24 cellular contexts compared by ENCODE assay signal in the genomic region with DNA sequence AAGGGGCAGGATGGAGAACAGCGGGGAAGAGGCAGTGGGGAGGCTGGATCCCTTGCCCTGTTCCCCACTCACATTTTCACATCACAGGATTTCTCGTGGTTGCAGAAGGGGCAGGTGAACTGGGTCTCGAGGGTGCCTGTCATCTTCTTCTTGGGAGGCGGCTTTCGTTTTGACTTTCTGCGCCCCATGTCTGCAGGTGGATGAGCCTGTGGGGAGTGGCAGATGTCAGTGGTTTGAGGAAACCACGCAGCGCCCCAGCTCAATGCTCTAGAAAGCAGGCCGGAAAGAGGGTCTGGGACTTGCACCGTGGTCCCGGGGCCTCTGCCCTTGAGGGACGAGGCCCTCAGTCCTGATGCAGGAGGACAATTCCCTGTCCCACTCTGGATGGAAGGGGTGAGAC. TPM values are rescaled to one million over a fixed set of nuclear protein-coding genes. Genes with fewer than 3 reads are reported as not detected.
DNase-seq lines count a peak whose midpoint lies in the region; ATAC-seq and TF ChIP-seq lines count a peak whose summit lies in the region.
"Had no signal": no experiment of that assay in that cellular context is flagged by ENCODE, and none has a peak within 500 bp of the region (broad histone marks: within the 10 kb centered on the region; RNA-seq: fewer than 3 reads in every experiment).

No MANE protein-coding gene starts in this region.

- H3K4me3 ChIP-seq in transverse colon, result no peak overlapping the region
- no peak overlapping the region for H3K4me3 ChIP-seq in right lobe of liver
- no peak overlapping the region for H3K4me3 ChIP-seq in left ventricle myocardium inferior
- H3K4me3 ChIP-seq: GM23248, psoas muscle, smooth muscle cell, suprapubic skin had no signal

- peaks cover 17% of the 10 kb centered on the region; the same call in 1 of the 2 replicates for H3K79me2 ChIP-seq in H9 (ENCODE audit: insufficient read depth, low read length)

- H3K23me2 ChIP-seq in H9 (ENCODE audit: insufficient read length, low read depth, low read length, poor library complexity, severe bottlenecking), result peaks cover 5% of the 10 kb centered on the region

- H3K14ac ChIP-seq in H9 (ENCODE audit: insufficient read depth, low read length), result no peak overlapping the region

- H3K79me1 ChIP-seq in H9 (ENCODE audit: insufficient read depth, low read depth, low read length, poor library complexity, severe bottlenecking), result peaks cover 2% of the 10 kb centered on the region

- no peak overlapping the region for H3K4me2 ChIP-seq in H9 (ENCODE audit: insufficient read depth, insufficient read length, low read length)
- H3K4me2 ChIP-seq: smooth muscle cell had no signal

- no peak overlapping the region for H3K4ac ChIP-seq in H9 (ENCODE audit: low read depth, low read length)

- H3K9me3 ChIP-seq in H9 (ENCODE audit: control insufficient read depth, low read depth, low read length) (no peaks in the 10 kb centered on the region), transverse colon (no peaks in the 10 kb centered on the region), right lobe of liver (no peaks in the 10 kb centered on the region), left ventricle myocardium inferior (replicated peaks) (no peaks in the 10 kb centered on the region)
- H3K9me3 ChIP-seq: psoas muscle, suprapubic skin had no signal

- no peak overlapping the region for H2AK5ac ChIP-seq in H9 (ENCODE audit: insufficient read length, low read length)

- H3K4me3 Mint-ChIP-seq in activated naive CD4-positive, alpha-beta T cell treated with anti-CD3 and anti-CD28 coated beads, Interleukin-2, amount 10 ng/mL, durations not matched to agents 7 days and 5 days, result no peak overlapping the region
- H3K4me3 Mint-ChIP-seq in H9, result no peak overlapping the region
- peak overlapping the region; percentile 28 for H3K4me3 Mint-ChIP-seq in activated T-helper 17 cell treated with anti-CD3 and anti-CD28 coated beads, Interleukin-2, amount 50 U/mL, for 72 hours
- H3K4me3 Mint-ChIP-seq: activated T-cell treated with anti-CD3 and anti-CD28 coated beads, Interleukin-2, amount 50 U/mL, for 72 hours; mesothelial cell of epicardium had no signal

- H3K18ac ChIP-seq in H9 (ENCODE audit: insufficient read length, low read depth, low read length), result no peak overlapping the region

- H3K27me3 ChIP-seq in H9 (ENCODE audit: insufficient read depth, low read length), result no peaks in the 10 kb centered on the region
- H3K27me3 ChIP-seq in transverse colon, result no peaks in the 10 kb centered on the region
- no peaks in the 10 kb centered on the region for H3K27me3 ChIP-seq in right lobe of liver
- no peaks in the 10 kb centered on the region for H3K27me3 ChIP-seq in left ventricle myocardium inferior (ENCODE audit: low read depth)
- H3K27me3 ChIP-seq: suprapubic skin had no signal

- peaks cover 37% of the 10 kb centered on the region for H3K4me1 Mint-ChIP-seq in activated naive CD4-positive, alpha-beta T cell treated with anti-CD3 and anti-CD28 coated beads, Interleukin-2, amount 10 ng/mL, durations not matched to agents 7 days and 5 days
- peaks cover 4 to 8% of the 10 kb centered on the region in 2 experiments for H3K4me1 Mint-ChIP-seq in H9
- peaks cover 26% of the 10 kb centered on the region for H3K4me1 Mint-ChIP-seq in activated T-helper 17 cell treated with anti-CD3 and anti-CD28 coated beads, Interleukin-2, amount 50 U/mL, for 72 hours

- H2BK5ac ChIP-seq in H9 (ENCODE audit: insufficient read length, low read length), result no peak overlapping the region

- WGBS in H9 (ENCODE audit: extremely low coverage, insufficient read length, low lambda C conversion rate), result no CpG with 5 or more reads among the region's 12 CpGs
- WGBS in transverse colon (ENCODE audit: low coverage in 1 of 2), 2 donors, result 80% methylated on average over 12 of the region's 12 CpGs; no CpG with 5 or more reads in 1 of the 2 donors
- 68% methylated on average over 3 of the region's 12 CpGs for WGBS in right lobe of liver (ENCODE audit: insufficient coverage, low coverage, low lambda C conversion rate, missing lambda C conversion rate)

- H2BK12ac ChIP-seq in H9 (ENCODE audit: insufficient read length, low read depth, low read length), result no peak overlapping the region

- peaks cover 22% of the 10 kb centered on the region for H3K36me3 Mint-ChIP-seq in activated naive CD4-positive, alpha-beta T cell treated with anti-CD3 and anti-CD28 coated beads, Interleukin-2, amount 10 ng/mL, durations not matched to agents 7 days and 5 days
- H3K36me3 Mint-ChIP-seq in activated naive CD4-positive, alpha-beta T cell treated with anti-CD3 and anti-CD28 coated beads, Interleukin-2, amount 50 U/mL, for 72 hours, result peaks cover 12 to 17% of the 10 kb centered on the region in 2 donors
- peaks cover 15 to 35% (median 29%) of the 10 kb centered on the region in 3 experiments; a peak in 6 of 7 replicates for H3K36me3 Mint-ChIP-seq in H9 (ENCODE audit: insufficient read depth in 1 of 3, low read depth in 3 of 3)
- H3K36me3 Mint-ChIP-seq in activated T-helper 17 cell treated with anti-CD3 and anti-CD28 coated beads, Interleukin-2, amount 50 U/mL, for 72 hours (ENCODE audit: low read depth), result peaks cover 46% of the 10 kb centered on the region

- H2BK120ac ChIP-seq in H9 (ENCODE audit: low read depth, low read length, poor library complexity, severe bottlenecking), result no peak overlapping the region

- no peaks in the 10 kb centered on the region for H3K27me3 Mint-ChIP-seq in activated naive CD4-positive, alpha-beta T cell treated with anti-CD3 and anti-CD28 coated beads, Interleukin-2, amount 10 ng/mL, durations not matched to agents 7 days and 5 days
- no peaks in the 10 kb centered on the region; the same call in 1 of the 2 replicates for H3K27me3 Mint-ChIP-seq in H9 (ENCODE audit: low read depth)
- H3K27me3 Mint-ChIP-seq in activated T-helper 17 cell treated with anti-CD3 and anti-CD28 coated beads, Interleukin-2, amount 50 U/mL, for 72 hours, result no peaks in the 10 kb centered on the region

- H4K8ac ChIP-seq in H9 (replicated peaks; ENCODE audit: insufficient read length, low read depth, low read length), result no peak overlapping the region

- peak; percentile 30 for DNase-seq in activated naive CD4-positive, alpha-beta T cell treated with anti-CD3 and anti-CD28 coated beads, Interleukin-2, amount 10 ng/mL, durations not matched to agents 7 days and 5 days
- no peak for DNase-seq in activated naive CD4-positive, alpha-beta T cell treated with anti-CD3 and anti-CD28 coated beads, Interleukin-2, amount 50 U/mL, for 72 hours (ENCODE audit: low spot score in 2 of 2)
- no peak for DNase-seq in H9
- peak; percentile 36 for DNase-seq in transverse colon
- DNase-seq in right lobe of liver, result no peak
- DNase-seq in left ventricle myocardium inferior, result no peak
- no peak for DNase-seq in putamen (ENCODE audit: low spot score)
- DNase-seq: activated CD4-positive, alpha-beta T cell treated with anti-CD3 and anti-CD28 coated beads, Interleukin-2, amount 50 U/mL, for 4 hours; amniotic stem cell; caudate nucleus; DMS79 treated with DMSO at 0.1 percent for 48 hours; erythroblast; GM23248; NCI-H1105; NCI-H2081; NCI-H510A treated with DMSO at 0.1 percent for 48 hours; psoas muscle; stimulated activated CD4-positive, alpha-beta T cell treated with anti-CD3 and anti-CD28 coated beads, Interleukin-4, amount 100 ng/mL, for 1 hour had no signal

- no peak overlapping the region for H4K91ac ChIP-seq in H9 (ENCODE audit: insufficient read length, low read depth, low read length)

- no peak overlapping the region for H3K56ac ChIP-seq in H9 (ENCODE audit: insufficient read length, low read depth, low read length)

- H2BK15ac ChIP-seq in H9 (ENCODE audit: low read depth, low read length), result no peak overlapping the region

- H3K9ac ChIP-seq in H9 (ENCODE audit: extremely low read depth, insufficient read length, low read length), result no peak overlapping the region
- H3K9ac ChIP-seq: GM23248 had no signal

- no peak overlapping the region for H3T11ph ChIP-seq in H9 (ENCODE audit: low read length)

- TF ChIP-seq CTCF in H9 (conservative IDR thresholded peaks at IDR 0.05), result no peak
- no peak for TF ChIP-seq CTCF in transverse colon (IDR thresholded peaks at IDR 0.05)
- no peak for TF ChIP-seq CTCF in right lobe of liver (IDR thresholded peaks at IDR 0.05)
- no peak for TF ChIP-seq CTCF in left ventricle myocardium inferior (IDR thresholded peaks at IDR 0.05; ENCODE audit: borderline replicate concordance)

- H3K9me3 Mint-ChIP-seq in activated naive CD4-positive, alpha-beta T cell treated with anti-CD3 and anti-CD28 coated beads, Interleukin-2, amount 10 ng/mL, durations not matched to agents 7 days and 5 days, result no peaks in the 10 kb centered on the region
- no peaks in the 10 kb centered on the region for H3K9me3 Mint-ChIP-seq in activated naive CD4-positive, alpha-beta T cell treated with anti-CD3 and anti-CD28 coated beads, Interleukin-2, amount 50 U/mL, for 72 hours
- H3K9me3 Mint-ChIP-seq in H9, result peaks cover 0 to under 1% of the 10 kb centered on the region in 2 experiments; a peak in 1 of 5 replicates
- H3K9me3 Mint-ChIP-seq in activated T-helper 17 cell treated with anti-CD3 and anti-CD28 coated beads, Interleukin-2, amount 50 U/mL, for 72 hours, result no peaks in the 10 kb centered on the region
- H3K9me3 Mint-ChIP-seq: activated T-cell treated with anti-CD3 and anti-CD28 coated beads, Interleukin-2, amount 50 U/mL, for 72 hours; mesothelial cell of epicardium; nephron had no signal

- H4K5ac ChIP-seq in H9 (ENCODE audit: insufficient read length, low read depth, low read length), result no peak overlapping the region

- H2AFZ ChIP-seq in H9 (ENCODE audit: low read length), result no peak overlapping the region
- H2AFZ ChIP-seq: GM23248 had no signal

- peak overlapping the region; percentile 79 for H3K27ac Mint-ChIP-seq in activated naive CD4-positive, alpha-beta T cell treated with anti-CD3 and anti-CD28 coated beads, Interleukin-2, amount 10 ng/mL, durations not matched to agents 7 days and 5 days
- H3K27ac Mint-ChIP-seq in activated naive CD4-positive, alpha-beta T cell treated with anti-CD3 and anti-CD28 coated beads, Interleukin-2, amount 50 U/mL, for 72 hours, result peak overlapping the region in 1 of 2 donors; percentile 66
- H3K27ac Mint-ChIP-seq in H9, result peak overlapping the region in 2 of 3 experiments; percentile 29 to 44; a peak in 2 of 7 replicates
- H3K27ac Mint-ChIP-seq in activated T-helper 17 cell treated with anti-CD3 and anti-CD28 coated beads, Interleukin-2, amount 50 U/mL, for 72 hours, result no peak overlapping the region
- H3K27ac Mint-ChIP-seq: activated T-cell treated with anti-CD3 and anti-CD28 coated beads, Interleukin-2, amount 50 U/mL, for 72 hours; mesothelial cell of epicardium; nephron had no signal

- H3K4me1 ChIP-seq in H9 (ENCODE audit: insufficient read depth, low read length) (no peaks in the 10 kb centered on the region), transverse colon (peaks cover 6 to 20% (median 14%) of the 10 kb centered on the region in 4 donors), right lobe of liver (peaks cover 0 to 8% (median 0%) of the 10 kb centered on the region in 4 donors), left ventricle myocardium inferior (peaks cover 40% of the 10 kb centered on the region)

- TF ChIP-seq POLR2A in transverse colon (IDR thresholded peaks at IDR 0.05) (no peak), right lobe of liver (IDR thresholded peaks at IDR 0.05) (no peak)

- H3K27ac ChIP-seq in H9 (ENCODE audit: insufficient read length, low read depth, low read length) (no peak overlapping the region), transverse colon (peak overlapping the region in 2 of 4 donors; percentile 3 to 88), right lobe of liver (no peak overlapping the region), left ventricle myocardium inferior (replicated peaks) (no peak overlapping the region)
- H3K27ac ChIP-seq: GM23248, psoas muscle, suprapubic skin had no signal

- no peak for TF ChIP-seq EP300 in transverse colon (IDR thresholded peaks at IDR 0.05; ENCODE audit: low read depth)

- intact Hi-C loops in transverse colon (cut with DNase I; ENCODE audit: low total_unique reads), result no loop called here
- intact Hi-C loops in right lobe of liver (cut with DNase I), result no loop called here
- intact Hi-C loops in left ventricle myocardium inferior (cut with micrococcal nuclease), result no loop called here

- H3K23ac ChIP-seq in H9 (ENCODE audit: insufficient read length, low read depth, low read length), result no peak overlapping the region

- no peak for ATAC-seq in activated naive CD4-positive, alpha-beta T cell treated with anti-CD3 and anti-CD28 coated beads, Interleukin-2, amount 50 U/mL, for 72 hours
- peak; percentile 13 for ATAC-seq in activated T-helper 17 cell treated with anti-CD3 and anti-CD28 coated beads, Interleukin-2, amount 50 U/mL, for 72 hours (replicated peaks)
- no peak for ATAC-seq in right lobe of liver
- ATAC-seq: psoas muscle had no signal

- no peak overlapping the region for H2BK20ac ChIP-seq in H9 (ENCODE audit: low read depth, low read length, poor library complexity, severe bottlenecking)

- H4K20me1 ChIP-seq in H9 (ENCODE audit: control insufficient read depth, insufficient read depth, insufficient read length), result no peaks in the 10 kb centered on the region

- in situ Hi-C loops in transverse colon (cut with MboI; ENCODE audit: low pct_ligation_motif_present in 1 of 4, low pct_unique_long_range_greater_than_20kb in 1 of 4, low sequenced_read_pairs in 3 of 4), result no loop called here

- CTCF ChIA-PET in activated naive CD4-positive, alpha-beta T cell treated with anti-CD3 and anti-CD28 coated beads, Interleukin-2, amount 10 ng/mL, durations not matched to agents 7 days and 5 days (lab: Charles Lee), result interaction anchor here (1.6 kb wide), 1 partner anchor 18 kb away, joined by 4 read pairs; no protein-coding TSS in a partner anchor

- H3K36me3 ChIP-seq in transverse colon, result peaks cover 0 to 6% (median 0%) of the 10 kb centered on the region in 4 donors
- peaks cover 0 to 9% (median 5%) of the 10 kb centered on the region in 4 donors for H3K36me3 ChIP-seq in right lobe of liver
- peaks cover 26% of the 10 kb centered on the region for H3K36me3 ChIP-seq in left ventricle myocardium inferior

RNA-seq across cellular contexts. Expression of a gene that starts 4.9 kb away (rescaled TPM):
- total RNA-seq in activated naive CD4-positive, alpha-beta T cell treated with anti-CD3 and anti-CD28 coated beads, Interleukin-2, amount 50 U/mL, for 72 hours, result 10 to 100 TPM; 43.1 to 64.1 TPM
- 84.9 and 88.6 TPM in 2 replicates for total RNA-seq in H9 (2021)
- total RNA-seq in activated T-helper 17 cell treated with anti-CD3 and anti-CD28 coated beads, Interleukin-2, amount 50 U/mL, for 72 hours, result 10 to 100 TPM; 48.0 to 66.5 TPM
- 10 to 100 TPM; 14.7 to 45.7 (median 37.2) TPM for total RNA-seq in transverse colon
- total RNA-seq in right lobe of liver, result 10 to 100 TPM; 21.9 to 33.5 (median 24.9) TPM
- 33.1 TPM for total RNA-seq in left ventricle myocardium inferior

RNA-seq across cellular contexts. Expression of a gene that starts 15.5 kb away (rescaled TPM):
- total RNA-seq in activated naive CD4-positive, alpha-beta T cell treated with anti-CD3 and anti-CD28 coated beads, Interleukin-2, amount 50 U/mL, for 72 hours, result not detected
- total RNA-seq in H9 (2021) (15.7 and 17.9 TPM in 2 replicates), transverse colon (1,000 to 10,000 TPM in 1 of 4 donors, 100 to 1,000 TPM in 3; 198 to 1,121 (median 486) TPM), right lobe of liver (1 to 10 TPM in 4 of 6 experiments, under 1 TPM in 2; 0.71 to 8.5 (median 1.0) TPM), left ventricle myocardium inferior (133 TPM)
- not detected for total RNA-seq in activated T-helper 17 cell treated with anti-CD3 and anti-CD28 coated beads, Interleukin-2, amount 50 U/mL, for 72 hours
- total RNA-seq: activated T-cell treated with anti-CD3 and anti-CD28 coated beads, Interleukin-2, amount 50 U/mL, for 72 hours had no signal

RNA-seq across cellular contexts. Expression of a gene that starts 23.3 kb away (rescaled TPM):
- total RNA-seq in activated naive CD4-positive, alpha-beta T cell treated with anti-CD3 and anti-CD28 coated beads, Interleukin-2, amount 50 U/mL, for 72 hours, result 10 to 100 TPM; 20.3 to 30.0 TPM
- total RNA-seq in H9 (2021) (2.3 and 4.0 TPM in 2 replicates), transverse colon (10 to 100 TPM; 10.5 to 60.2 (median 22.4) TPM), right lobe of liver (10 to 100 TPM; 10.4 to 28.5 (median 21.5) TPM), left ventricle myocardium inferior (3.1 TPM)
- total RNA-seq in activated T-helper 17 cell treated with anti-CD3 and anti-CD28 coated beads, Interleukin-2, amount 50 U/mL, for 72 hours, result 10 to 100 TPM; 19.9 to 26.3 TPM

RNA-seq across cellular contexts. Expression of a gene that starts 25.2 kb away (rescaled TPM):
- 10 to 100 TPM; 43.0 to 73.3 TPM for total RNA-seq in activated naive CD4-positive, alpha-beta T cell treated with anti-CD3 and anti-CD28 coated beads, Interleukin-2, amount 50 U/mL, for 72 hours
- total RNA-seq in H9 (2021) (40.0 and 42.4 TPM in 2 replicates), transverse colon (10 to 100 TPM; 20.9 to 63.4 (median 39.1) TPM), right lobe of liver (10 to 100 TPM; 25.0 to 45.5 (median 37.7) TPM), left ventricle myocardium inferior (167 TPM)
- 10 to 100 TPM; 44.2 to 53.3 TPM for total RNA-seq in activated T-helper 17 cell treated with anti-CD3 and anti-CD28 coated beads, Interleukin-2, amount 50 U/mL, for 72 hours

RNA-seq across cellular contexts. Expression of a gene that starts 43.1 kb away (rescaled TPM):
- total RNA-seq in activated naive CD4-positive, alpha-beta T cell treated with anti-CD3 and anti-CD28 coated beads, Interleukin-2, amount 50 U/mL, for 72 hours, result 1 to 10 TPM; 5.8 to 6.7 TPM
- total RNA-seq in H9 (2021), result 12.2 and 12.8 TPM in 2 replicates
- 1 to 10 TPM; 4.6 to 5.9 TPM for total RNA-seq in activated T-helper 17 cell treated with anti-CD3 and anti-CD28 coated beads, Interleukin-2, amount 50 U/mL, for 72 hours
- total RNA-seq in transverse colon, result 10 to 100 TPM in 1 of 4 donors, 1 to 10 TPM in 2, under 1 TPM in 1; 0.40 to 10.2 (median 7.0) TPM
- 1 to 10 TPM; 2.7 to 5.4 (median 4.6) TPM for total RNA-seq in right lobe of liver
- 5.5 TPM for total RNA-seq in left ventricle myocardium inferior

Comparison
In these comparisons a context has a peak if more than half of its experiments do, and no peak if none do; other contexts are left out.
1. DNase-seq: peak in activated naive CD4-positive, alpha-beta T cell treated with anti-CD3 and anti-CD28 coated beads, Interleukin-2, amount 10 ng/mL, durations not matched to agents 7 days and 5 days (single experiment) and transverse colon (single experiment); none in activated naive CD4-positive, alpha-beta T cell treated with anti-CD3 and anti-CD28 coated beads, Interleukin-2, amount 50 U/mL, for 72 hours (0 of 2), H9 (single experiment), right lobe of liver (0 of 3), left ventricle myocardium inferior (single experiment) and putamen (single experiment).